Comparison of ENCODE assay signal across 17 cellular contexts in the genomic region with DNA sequence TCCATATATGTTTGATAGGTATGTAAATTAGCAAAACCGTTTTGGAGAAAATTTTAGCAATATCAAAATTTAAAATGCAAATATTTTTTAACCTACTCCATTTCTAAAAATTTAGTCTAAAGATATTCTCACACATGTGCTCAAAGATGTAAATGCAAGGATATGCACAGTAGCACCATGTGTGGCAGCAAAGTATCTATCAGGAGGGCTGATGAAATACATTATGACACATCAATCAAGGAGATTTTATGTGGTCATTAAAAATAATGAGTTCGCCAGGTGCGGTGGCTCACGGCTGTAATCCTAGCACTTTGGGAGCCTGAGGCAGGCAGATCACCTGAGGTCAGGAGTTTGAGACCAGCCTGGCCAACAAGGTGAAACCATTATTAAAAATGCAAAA. TPM values are rescaled to one million over a fixed set of nuclear protein-coding genes. Genes with fewer than 3 reads are reported as not detected.
A peak's percentile ranks its signal among the peaks of the same experiment; 100 is the strongest.
DNase-seq lines count a peak whose midpoint lies in the region; ATAC-seq and TF ChIP-seq lines count a peak whose summit lies in the region.
"Had no signal": no experiment of that assay in that cellular context is flagged by ENCODE, and none has a peak within 500 bp of the region (broad histone marks: within the 10 kb centered on the region; RNA-seq: fewer than 3 reads in every experiment).

No MANE protein-coding gene starts in this region.

- no peaks in the 10 kb centered on the region for H3K4me1 ChIP-seq in sigmoid colon
- H3K4me1 ChIP-seq: HAP-1 had no signal

- DNase-seq in NCI-H526 (lab: John Stamatoyannopoulos, UW) (peak; percentile 25 to 43), NCI-H526 treated with DMSO at 0.1 percent for 48 hours (lab: John Stamatoyannopoulos, UW) (no peak), NCI-H1105 (lab: John Stamatoyannopoulos, UW) (peak; percentile 47), NCI-H2081 treated with DMSO at 0.1 percent for 48 hours (lab: John Stamatoyannopoulos, UW) (peak; percentile 60), sigmoid colon (peak; percentile 28)
- DNase-seq: C1 segment of cervical spinal cord; CD8-positive, alpha-beta memory T cell; DND-41; IMR-90; NCI-H187 treated with DMSO at 0.1 percent for 48 hours; NCI-H524 treated with DMSO at 0.1 percent for 48 hours; T1000 had no signal

- WGBS in sigmoid colon, 2 donors = 76 to 85% methylated on average over 4 of the region's 4 CpGs

- no peak overlapping the region for H3K27ac ChIP-seq in sigmoid colon

- H3K36me3 ChIP-seq in sigmoid colon = peaks cover 5 to 49% (median 15%) of the 10 kb centered on the region in 4 donors

- TF ChIP-seq EP300 in sigmoid colon (IDR thresholded peaks at IDR 0.05) = no peak

- H3K4me3 ChIP-seq in sigmoid colon = no peak overlapping the region
- H3K4me3 ChIP-seq: HAP-1 had no signal

- no peaks in the 10 kb centered on the region for H3K27me3 ChIP-seq in sigmoid colon

- ATAC-seq in HG02798 (IDR thresholded peaks at IDR 0.05; ENCODE audit: poor library complexity, unreplicated experiment) = no peak
- no peak for ATAC-seq in GM18502 (IDR thresholded peaks at IDR 0.05; ENCODE audit: poor library complexity, unreplicated experiment)

- TF ChIP-seq POLR2A in sigmoid colon (IDR thresholded peaks at IDR 0.05) = no peak

- TF ChIP-seq CTCF in sigmoid colon (IDR thresholded peaks at IDR 0.05) = no peak

- H3K9me3 ChIP-seq in sigmoid colon = no peaks in the 10 kb centered on the region
- H3K9me3 ChIP-seq: HAP-1 had no signal

- intact Hi-C loops in sigmoid colon (cut with DNase I) = no loop called here

RNA-seq across cellular contexts. Expression of a gene that starts 8.0 kb away (rescaled TPM):
- 100 to 1,000 TPM; 328 to 493 (median 467) TPM for total RNA-seq in sigmoid colon
- polyA plus RNA-seq in sigmoid colon = 100 to 1,000 TPM in 1 of 3 donors, 10 to 100 TPM in 2; 23.8 to 257 (median 54.1) TPM

RNA-seq across cellular contexts. Expression of a gene that starts 8.8 kb away (rescaled TPM):
- total RNA-seq in sigmoid colon = 10 to 100 TPM; 44.2 to 82.6 (median 65.3) TPM
- 10 to 100 TPM in 2 of 3 donors, 1 to 10 TPM in 1; 9.9 to 45.5 (median 12.0) TPM for polyA plus RNA-seq in sigmoid colon

RNA-seq across cellular contexts. Expression of a gene that starts 28.4 kb away (rescaled TPM):
- total RNA-seq in sigmoid colon = under 1 TPM in 1 of 4 donors, not detected in 3; 0.71 TPM
- 10 to 100 TPM in 1 of 3 donors, 1 to 10 TPM in 2; 3.7 to 30.9 (median 4.2) TPM for polyA plus RNA-seq in sigmoid colon
- total RNA-seq: G401, IMR-90, MCF 10A had no signal
- polyA plus RNA-seq: CD8-positive, alpha-beta memory T cell had no signal

RNA-seq across cellular contexts. Expression of a gene that starts 29.9 kb away (rescaled TPM):
- 10 to 100 TPM; 11.5 to 41.5 (median 19.3) TPM for total RNA-seq in sigmoid colon
- polyA plus RNA-seq in sigmoid colon = 10 to 100 TPM in 1 of 3 donors, 1 to 10 TPM in 2; 3.7 to 25.9 (median 6.0) TPM

RNA-seq across cellular contexts. Expression of a gene that starts 39.7 kb away (rescaled TPM):
- 100 to 1,000 TPM; 420 to 622 (median 463) TPM for total RNA-seq in sigmoid colon
- 100 to 1,000 TPM in 1 of 3 donors, 10 to 100 TPM in 2; 15.5 to 244 (median 52.9) TPM for polyA plus RNA-seq in sigmoid colon
- polyA plus RNA-seq: CD8-positive, alpha-beta memory T cell had no signal
